8 cellular contexts compared by ENCODE assay signal in the genomic region with DNA sequence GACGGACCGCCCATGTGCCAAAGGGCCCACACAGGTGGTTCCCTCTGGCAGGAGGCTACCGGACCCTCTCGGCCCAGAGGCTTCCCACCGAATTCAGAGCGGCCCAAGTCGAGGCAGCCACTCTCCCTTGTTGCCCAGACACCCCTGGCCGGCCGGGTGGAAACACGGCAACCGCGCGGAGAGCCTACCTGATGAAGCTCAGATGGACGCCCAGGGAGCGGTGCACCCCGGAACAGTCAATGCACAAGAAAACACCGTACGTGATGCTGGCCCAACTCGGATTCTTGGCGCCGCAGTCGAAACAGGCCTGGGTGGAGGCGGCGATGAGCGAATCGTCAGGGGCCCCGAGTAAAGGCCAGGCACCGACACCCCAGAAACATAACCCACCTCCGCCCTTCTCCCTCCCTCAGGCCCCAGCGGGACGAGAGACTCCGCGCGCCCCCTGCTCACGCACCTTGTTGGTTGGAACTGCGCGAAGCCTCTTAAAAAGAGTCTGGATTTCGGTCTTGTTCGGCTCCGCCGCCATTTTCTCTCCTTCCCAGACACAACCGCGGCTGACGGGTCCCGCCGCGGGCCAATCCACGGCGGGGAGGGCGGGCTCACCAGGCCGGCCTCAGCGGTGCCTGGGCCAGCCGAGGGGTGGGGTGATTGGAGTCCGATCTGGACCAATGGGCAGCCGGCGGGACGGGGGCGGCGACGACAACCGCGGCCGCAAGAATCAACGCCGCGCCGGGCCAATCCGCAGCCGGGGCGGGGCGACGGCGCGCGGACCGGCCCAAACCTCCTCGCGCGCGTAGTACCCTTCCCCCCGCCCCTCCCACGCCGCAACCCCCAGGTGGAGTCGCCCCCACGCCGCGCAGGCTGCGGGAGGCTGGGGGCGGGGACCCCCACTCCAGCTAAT.
DNase-seq lines count a peak whose midpoint lies in the region; ATAC-seq lines count a peak whose summit lies in the region.

A gene (minus strand): TSS at position 552 of the 901 bp plus-strand sequence. CDS start 26 bp downstream, at position 526.

- DNase-seq in AG20443 (ENCODE audit: low spot score) (peak; percentile 100), NCI-H345 treated with DMSO at 0.1 percent for 48 hours (lab: John Stamatoyannopoulos, UW; ENCODE audit: unreplicated experiment) (peak; percentile 83), islet precursor cell (peak; percentile 98)
- DNase-seq in activated CD4-positive, CD25-positive, alpha-beta regulatory T cell treated with anti-CD3 and anti-CD28 coated beads, Interleukin-2, amount 50 U/mL, for 16 hours (ENCODE audit: low read depth, low spot score) = peak; percentile 92
- peak; percentile 97 for DNase-seq in central memory CD4-positive, alpha-beta T cell
- peak; percentile 95 for DNase-seq in stimulated activated CD4-positive, alpha-beta T cell treated with anti-CD3 and anti-CD28 coated beads, Interleukin-12 subunit alpha, Interleukin-12 subunit beta, amount 100 ng/mL, for 4 hours

- ATAC-seq in GM19035 (IDR thresholded peaks at IDR 0.05; ENCODE audit: unreplicated experiment) (peak; percentile 90), HG03342 (IDR thresholded peaks at IDR 0.05; ENCODE audit: unreplicated experiment) (peak; percentile 88)

Comparison
In these comparisons a context has a peak if more than half of its experiments do, and no peak if none do; other contexts are left out.
1. Peak in every context shown above with its lines: DNase-seq and ATAC-seq.